In the genomic region with DNA sequence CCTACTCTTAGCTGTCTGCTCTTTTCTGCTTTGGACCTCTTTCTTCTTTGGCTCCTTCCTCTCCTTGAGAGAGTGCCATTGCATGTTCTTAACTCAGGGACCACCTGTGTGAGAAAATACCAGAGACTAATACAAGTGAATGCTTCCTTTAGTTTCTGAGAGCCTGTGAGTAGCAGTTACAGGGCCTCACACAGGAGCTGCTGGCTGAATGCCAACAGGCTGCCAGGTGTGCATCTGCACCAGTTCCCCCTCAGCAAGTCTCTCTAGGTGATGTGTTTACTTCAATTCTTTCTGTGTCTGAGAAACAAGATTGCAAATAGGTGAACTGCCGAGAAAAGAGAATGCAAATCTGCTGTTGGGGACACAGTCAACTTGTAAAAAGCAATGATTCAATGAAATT, we compare ENCODE assay signal across 11 cellular contexts.
DNase-seq lines count a peak whose midpoint lies in the region; ATAC-seq and TF ChIP-seq lines count a peak whose summit lies in the region.
"Had no signal": no experiment of that assay in that cellular context is flagged by ENCODE, and none has a peak within 500 bp of the region (broad histone marks: within the 10 kb centered on the region; RNA-seq: fewer than 3 reads in every experiment).

No MANE protein-coding gene starts in this region.

- H3K27me3 Mint-ChIP-seq in neural progenitor cell (ENCODE audit: insufficient read depth, low read depth), result peaks cover 2% of the 10 kb centered on the region

- H3K4me2 ChIP-seq in neural progenitor cell, result no peak overlapping the region

- peak; percentile 94 for DNase-seq in NCI-H345 (lab: John Stamatoyannopoulos, UW)
- no peak for DNase-seq in neural progenitor cell (ENCODE audit: low spot score)
- no peak for DNase-seq in islet precursor cell
- DNase-seq in AG08396 (ENCODE audit: low spot score), result no peak
- DNase-seq: activated naive CD4-positive, alpha-beta T cell treated with Interleukin-2 at 50 U/mL for 16 hours; stimulated activated CD4-positive, alpha-beta T cell treated with anti-CD3 and anti-CD28 coated beads, Interleukin-4, amount 100 ng/mL, for 24 hours had no signal

- no peaks in the 10 kb centered on the region for H3K27me3 ChIP-seq in neural progenitor cell
- H3K27me3 ChIP-seq: tibial nerve had no signal

- H3K4me3 Mint-ChIP-seq in neural progenitor cell, result peak overlapping the region; percentile 39
- H3K4me3 Mint-ChIP-seq: neural crest cell had no signal

- ATAC-seq in GM19351 (IDR thresholded peaks at IDR 0.05; ENCODE audit: unreplicated experiment), result peak; percentile 53
- peak; percentile 46 for ATAC-seq in HG03108 (IDR thresholded peaks at IDR 0.05; ENCODE audit: unreplicated experiment)
- ATAC-seq in HG02610 (IDR thresholded peaks at IDR 0.05; ENCODE audit: unreplicated experiment), result no peak

- no peak overlapping the region for H3K4me3 ChIP-seq in neural progenitor cell
- H3K4me3 ChIP-seq: tibial nerve had no signal

- H3K79me2 ChIP-seq in neural progenitor cell (ENCODE audit: low read depth), result no peaks in the 10 kb centered on the region

- H3K4me1 ChIP-seq in neural progenitor cell, result peaks cover 12% of the 10 kb centered on the region
- H3K4me1 ChIP-seq: tibial nerve had no signal

- H3K9ac ChIP-seq in neural progenitor cell, result no peak overlapping the region

- no peak overlapping the region for H3K27ac Mint-ChIP-seq in neural progenitor cell

- no peaks in the 10 kb centered on the region for H3F3A ChIP-seq in neural progenitor cell (ENCODE audit: low read depth)

- H3K4me1 Mint-ChIP-seq in neural progenitor cell, result peaks cover 25% of the 10 kb centered on the region

- H3K36me3 Mint-ChIP-seq in neural progenitor cell, result no peaks in the 10 kb centered on the region

- H3K27ac ChIP-seq in neural progenitor cell, result no peak overlapping the region
- H3K27ac ChIP-seq: tibial nerve had no signal

- H3K9me3 Mint-ChIP-seq in neural progenitor cell, result no peaks in the 10 kb centered on the region
- H3K9me3 Mint-ChIP-seq: neural crest cell had no signal

- no peak for TF ChIP-seq CTCF in neural progenitor cell (IDR thresholded peaks at IDR 0.05)

- H4K20me1 ChIP-seq in neural progenitor cell (ENCODE audit: low read depth), result no peaks in the 10 kb centered on the region

- H3K36me3 ChIP-seq in neural progenitor cell, result no peaks in the 10 kb centered on the region
- H3K36me3 ChIP-seq: tibial nerve had no signal

- H2AFZ ChIP-seq in neural progenitor cell (replicated peaks), result no peak overlapping the region

- H3K9me3 ChIP-seq in neural progenitor cell (ENCODE audit: low read depth), result no peaks in the 10 kb centered on the region
- H3K9me3 ChIP-seq: tibial nerve had no signal
